ENCODE assay signal across 1 cellular context in genomic region chr10:97719602-97720001, GRCh38.
TF ChIP-seq lines count a peak whose summit lies in the region.

No MANE protein-coding gene starts in this region.

TF ChIP-seq in HCT116, 20 proteins besides CTCF, POLR2A, EP300 and RAD21 (continued from another document):
- no peak for TF ChIP-seq CEBPB (IDR thresholded peaks at IDR 0.05; ENCODE audit: low read depth)
- TF ChIP-seq, protein P1, sequence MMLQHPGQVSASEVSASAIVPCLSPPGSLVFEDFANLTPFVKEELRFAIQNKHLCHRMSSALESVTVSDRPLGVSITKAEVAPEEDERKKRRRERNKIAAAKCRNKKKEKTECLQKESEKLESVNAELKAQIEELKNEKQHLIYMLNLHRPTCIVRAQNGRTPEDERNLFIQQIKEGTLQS (IDR thresholded peaks at IDR 0.05), result no peak
